Comparison of ENCODE assay signal across 18 cellular contexts in genomic region chr1:3323021-3323790, GRCh38.
DNase-seq lines count a peak whose midpoint lies in the region; ATAC-seq and TF ChIP-seq lines count a peak whose summit lies in the region.
"Had no signal": no experiment of that assay in that cellular context is flagged by ENCODE, and none has a peak within 500 bp of the region (broad histone marks: within the 10 kb centered on the region; RNA-seq: fewer than 3 reads in every experiment).

No MANE protein-coding gene starts in this region.

- ATAC-seq in HG03342 (IDR thresholded peaks at IDR 0.05; ENCODE audit: unreplicated experiment) (no peak), GM21381 (IDR thresholded peaks at IDR 0.05; ENCODE audit: unreplicated experiment) (no peak), psoas muscle (no peak)
- ATAC-seq: activated naive CD8-positive, alpha-beta T cell treated with anti-CD3 and anti-CD28 coated beads, Interleukin-2, amount 50 U/mL, for 24 hours; SK-N-SH treated with all-trans-retinoic acid at 6 μM for 48 hours had no signal

- H3K4me3 ChIP-seq in duodenal mucosa (ENCODE audit: low read depth in 1 of 2, low read length in 2 of 2) = peak overlapping the region; percentile 0 to 53
- H3K4me3 ChIP-seq in mucosa of stomach (ENCODE audit: low read length) = no peak overlapping the region
- H3K4me3 ChIP-seq in psoas muscle = no peak overlapping the region
- H3K4me3 ChIP-seq: coronary artery, esophagus muscularis mucosa, ovary had no signal

- intact Hi-C loops in psoas muscle (cut with DNase I) = no loop called here

- TF ChIP-seq CTCF in psoas muscle (IDR thresholded peaks at IDR 0.05) = no peak

- no peaks in the 10 kb centered on the region for H3K36me3 ChIP-seq in duodenal mucosa (ENCODE audit: control insufficient read depth in 1 of 2, insufficient read depth in 2 of 2, low read length in 2 of 2)
- H3K36me3 ChIP-seq in mucosa of stomach (ENCODE audit: control insufficient read depth, insufficient read depth, low read length) = no peaks in the 10 kb centered on the region
- H3K36me3 ChIP-seq in psoas muscle (ENCODE audit: insufficient read depth in 1 of 2, low read depth in 1 of 2) = no peaks in the 10 kb centered on the region
- H3K36me3 ChIP-seq: esophagus muscularis mucosa, ovary had no signal

- H3K27ac ChIP-seq in duodenal mucosa (ENCODE audit: low read depth, low read length) = peak overlapping the region; percentile 17
- no peak overlapping the region for H3K27ac ChIP-seq in psoas muscle
- H3K27ac ChIP-seq: coronary artery, esophagus muscularis mucosa, KMS-11, ovary had no signal

- H3K4me1 ChIP-seq in duodenal mucosa (ENCODE audit: control insufficient read depth in 1 of 2, insufficient read depth in 2 of 2, low read length in 2 of 2) (peaks cover 55 to 58% of the 10 kb centered on the region in 2 donors), mucosa of stomach (ENCODE audit: control insufficient read depth, insufficient read depth, low read length) (peaks cover 52% of the 10 kb centered on the region), psoas muscle (no peaks in the 10 kb centered on the region)

- DNase-seq in COR-L47 (lab: John Stamatoyannopoulos, UW) (peak; percentile 2), NCI-H1092 treated with DMSO at 0.1 percent for 48 hours (lab: John Stamatoyannopoulos, UW) (peak; percentile 75), psoas muscle (no peak), iPS-NIHi7 (ENCODE audit: extremely low spot score) (no peak)
- DNase-seq: activated CD4-positive, CD25-positive, alpha-beta regulatory T cell; activated naive CD8-positive, alpha-beta T cell treated with anti-CD3 and anti-CD28 coated beads, Interleukin-2, amount 50 U/mL, for 24 hours; activated T-cell treated with anti-CD3 and anti-CD28 coated beads for 4 hours; mesenchymal stem cell; NCI-H2029 had no signal

- 55 to 64% (median 61%) methylated on average over 39 to 40 of the region's 40 CpGs for WGBS in psoas muscle, 3 donors

- no peaks in the 10 kb centered on the region for H3K27me3 ChIP-seq in duodenal mucosa (ENCODE audit: control insufficient read depth in 1 of 2, insufficient read depth in 2 of 2, low read length in 2 of 2)
- peaks cover 6% of the 10 kb centered on the region for H3K27me3 ChIP-seq in mucosa of stomach (ENCODE audit: control insufficient read depth, insufficient read depth, low read length)
- H3K27me3 ChIP-seq in psoas muscle (ENCODE audit: insufficient read depth in 3 of 3, low read length in 2 of 3) = peaks cover 0 to 31% (median 3%) of the 10 kb centered on the region in 3 donors
- H3K27me3 ChIP-seq: ovary had no signal

- no peaks in the 10 kb centered on the region for H3K9me3 ChIP-seq in duodenal mucosa (ENCODE audit: control insufficient read depth in 1 of 2, low read length in 2 of 2)
- H3K9me3 ChIP-seq in mucosa of stomach (ENCODE audit: control insufficient read depth, low read length) = no peaks in the 10 kb centered on the region
- no peaks in the 10 kb centered on the region for H3K9me3 ChIP-seq in psoas muscle
- H3K9me3 ChIP-seq: esophagus muscularis mucosa, ovary had no signal

- peak overlapping the region in 1 of 2 donors; percentile 67 for H3K9ac ChIP-seq in duodenal mucosa (ENCODE audit: low read depth in 1 of 2, low read length in 2 of 2)
- H3K9ac ChIP-seq in mucosa of stomach (ENCODE audit: low read length) = peak overlapping the region; percentile 28
- H3K9ac ChIP-seq: KMS-11 had no signal

Comparison
In these comparisons a context has a peak if more than half of its experiments do, and no peak if none do; other contexts are left out.
1. DNase-seq: peak in COR-L47 (single experiment) and NCI-H1092 treated with DMSO at 0.1 percent for 48 hours (single experiment); none in psoas muscle (0 of 2) and iPS-NIHi7 (single experiment).
2. H3K4me3 ChIP-seq: peak in duodenal mucosa (2 of 2); none in mucosa of stomach (single experiment) and psoas muscle (single experiment).